In the genomic region with DNA sequence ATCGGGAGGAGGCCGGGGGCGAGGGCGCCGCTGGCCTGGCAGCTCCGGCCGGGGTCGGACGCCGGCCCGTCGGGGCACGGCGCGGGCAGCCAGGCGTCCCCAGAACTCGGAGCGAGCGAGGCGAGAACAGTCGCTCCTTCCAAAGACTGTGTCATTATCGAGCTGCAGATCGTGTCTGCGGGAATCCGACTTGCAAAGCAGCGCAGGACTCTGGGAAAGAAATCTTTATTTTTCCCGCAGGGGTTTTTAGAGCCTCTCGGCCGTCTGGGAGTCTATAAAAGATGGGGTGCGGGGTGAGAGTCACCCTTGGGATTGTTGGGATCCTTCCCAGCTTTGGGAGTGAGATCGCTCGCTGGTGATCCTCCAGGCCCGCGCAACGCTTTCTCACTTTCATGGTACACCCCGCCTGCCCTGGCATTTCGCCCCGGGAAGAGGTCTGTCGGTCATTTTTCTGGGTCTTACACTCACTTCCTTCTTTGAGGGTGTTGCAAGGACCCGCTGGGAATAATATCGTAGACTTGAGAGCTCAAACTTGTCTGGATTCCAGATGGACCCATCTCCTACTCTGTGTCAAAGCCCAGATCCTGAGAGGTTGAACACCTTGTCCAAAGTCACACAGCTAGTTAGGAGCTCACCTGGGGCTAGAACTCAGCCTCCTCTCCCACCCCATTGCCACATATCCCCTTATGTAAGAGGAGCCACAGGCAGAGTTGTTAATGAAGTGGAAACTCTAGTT, we compare ENCODE assay signal across 8 cellular contexts. TPM values are rescaled to one million over a fixed set of nuclear protein-coding genes. Genes with fewer than 3 reads are reported as not detected.
DNase-seq lines count a peak whose midpoint lies in the region; ATAC-seq and TF ChIP-seq lines count a peak whose summit lies in the region.

No MANE protein-coding gene starts in this region.

- H4K20me1 ChIP-seq in osteoblast (ENCODE audit: insufficient read depth, low read length), result peaks cover 53% of the 10 kb centered on the region

- intact Hi-C loops in head of caudate nucleus (cut with DNase I), result loop anchor here (5.0 kb wide), 1 partner anchor 53 kb away; no protein-coding TSS in a partner anchor

- peak overlapping the region; percentile 83 for H3K4me2 ChIP-seq in osteoblast (ENCODE audit: insufficient read depth, low read length)

- TF ChIP-seq CTCF in osteoblast (IDR thresholded peaks at IDR 0.05; ENCODE audit: extremely low read depth, low read depth, low read length), result no peak

- H3K36me3 Mint-ChIP-seq in activated T-helper 17 cell treated with anti-CD3 and anti-CD28 coated beads, Interleukin-2, amount 50 U/mL, for 72 hours (ENCODE audit: low read depth), result peaks cover 31% of the 10 kb centered on the region

- no peaks in the 10 kb centered on the region for H3K27me3 ChIP-seq in osteoblast (ENCODE audit: insufficient read depth, low read length)

- no peaks in the 10 kb centered on the region for H3K9me3 Mint-ChIP-seq in activated T-helper 17 cell treated with anti-CD3 and anti-CD28 coated beads, Interleukin-2, amount 50 U/mL, for 72 hours

- H3K36me3 ChIP-seq in osteoblast (ENCODE audit: insufficient read depth, low read length), result peaks cover 3% of the 10 kb centered on the region

- peak overlapping the region; percentile 82 for H2AFZ ChIP-seq in osteoblast (ENCODE audit: low read length)

- H3K4me1 ChIP-seq in osteoblast (ENCODE audit: insufficient read depth, low read length), result peaks cover 24% of the 10 kb centered on the region

- peak overlapping the region; percentile 99 for H3K4me3 ChIP-seq in osteoblast (ENCODE audit: insufficient read depth, low read length)

- no peak overlapping the region for H3K27ac Mint-ChIP-seq in activated T-helper 17 cell treated with anti-CD3 and anti-CD28 coated beads, Interleukin-2, amount 50 U/mL, for 72 hours

- H3K9me3 ChIP-seq in osteoblast (ENCODE audit: low read depth, low read length), result no peaks in the 10 kb centered on the region

- DNase-seq in AML-193 (lab: John Stamatoyannopoulos, UW) (peak; percentile 18 to 41), HS-27A (ENCODE audit: low read depth) (peak; percentile 5), head of caudate nucleus (peak in 41 of 42 donors; percentile 25 to 78 (median 52)), osteoblast (ENCODE audit: insufficient read length, low spot score, missing footprints) (peak; percentile 87), NCI-H1105 treated with DMSO at 0.1 percent for 48 hours (lab: John Stamatoyannopoulos, UW) (no peak), NCI-H345 (lab: John Stamatoyannopoulos, UW) (no peak)

- H3K79me2 ChIP-seq in osteoblast (ENCODE audit: insufficient read depth, low read length), result peaks cover 85% of the 10 kb centered on the region

- H3K4me1 Mint-ChIP-seq in activated T-helper 17 cell treated with anti-CD3 and anti-CD28 coated beads, Interleukin-2, amount 50 U/mL, for 72 hours, result peaks cover 6% of the 10 kb centered on the region

- H3K4me3 Mint-ChIP-seq in activated T-helper 17 cell treated with anti-CD3 and anti-CD28 coated beads, Interleukin-2, amount 50 U/mL, for 72 hours, result peak overlapping the region; percentile 29

- ATAC-seq in activated T-helper 17 cell treated with anti-CD3 and anti-CD28 coated beads, Interleukin-2, amount 50 U/mL, for 72 hours (replicated peaks), result no peak
- ATAC-seq in GM18858 (IDR thresholded peaks at IDR 0.05; ENCODE audit: unreplicated experiment), result no peak

- peaks cover 14% of the 10 kb centered on the region for H3K27me3 Mint-ChIP-seq in activated T-helper 17 cell treated with anti-CD3 and anti-CD28 coated beads, Interleukin-2, amount 50 U/mL, for 72 hours

- H3K27ac ChIP-seq in osteoblast (ENCODE audit: low read depth, low read length), result peak overlapping the region; percentile 49

RNA-seq across cellular contexts. Expression of gene UBTD1, which starts 1.0 kb away (rescaled TPM):
- total RNA-seq in activated T-helper 17 cell treated with anti-CD3 and anti-CD28 coated beads, Interleukin-2, amount 50 U/mL, for 72 hours, result 1 to 10 TPM; 1.7 to 2.1 TPM
- 29.0 and 32.7 TPM in 2 replicates for total RNA-seq in osteoblast

RNA-seq across cellular contexts. Expression of gene MMS19, which starts 1.5 kb away (rescaled TPM):
- total RNA-seq in activated T-helper 17 cell treated with anti-CD3 and anti-CD28 coated beads, Interleukin-2, amount 50 U/mL, for 72 hours, result 10 to 100 TPM; 89.3 to 90.5 TPM
- 60.4 and 63.0 TPM in 2 replicates for total RNA-seq in osteoblast

RNA-seq across cellular contexts. Expression of gene ZDHHC16, which starts 53.8 kb away (rescaled TPM):
- total RNA-seq in activated T-helper 17 cell treated with anti-CD3 and anti-CD28 coated beads, Interleukin-2, amount 50 U/mL, for 72 hours, result 10 to 100 TPM; 49.2 to 65.8 TPM
- total RNA-seq in osteoblast, result 39.8 and 45.1 TPM in 2 replicates

RNA-seq across cellular contexts. Expression of gene EXOSC1, which starts 53.9 kb away (rescaled TPM):
- 10 to 100 TPM; 49.7 to 54.2 TPM for total RNA-seq in activated T-helper 17 cell treated with anti-CD3 and anti-CD28 coated beads, Interleukin-2, amount 50 U/mL, for 72 hours
- 40.2 and 47.4 TPM in 2 replicates for total RNA-seq in osteoblast

Comparison
In these comparisons a context has a peak if more than half of its experiments do, and no peak if none do; other contexts are left out.
1. DNase-seq: peak in AML-193 (2 of 2), HS-27A (single experiment), head of caudate nucleus (41 of 42) and osteoblast (single experiment); none in NCI-H1105 treated with DMSO at 0.1 percent for 48 hours (single experiment) and NCI-H345 (single experiment).